ENCODE assay signal across 32 cellular contexts in genomic region chr6:71499667-71500066, GRCh38.
"Had no signal": no experiment of that assay in that cellular context is flagged by ENCODE, and none has a peak within 500 bp of the region (broad histone marks: within the 10 kb centered on the region; RNA-seq: fewer than 3 reads in every experiment).

No MANE protein-coding gene starts in this region.

- H3K27me3 ChIP-seq: adrenal gland, esophagus muscularis mucosa, gastrocnemius medialis, transverse colon, uterus had no signal

- H3K9me3 ChIP-seq: adrenal gland, esophagus muscularis mucosa, gastrocnemius medialis, left ventricle myocardium inferior, transverse colon, uterus had no signal

- H3K36me3 Mint-ChIP-seq: activated naive CD8-positive, alpha-beta T cell; natural killer cell treated with Interleukin-12 subunit alpha and Interleukin-12 subunit beta and Interleukin-15 and Interleukin-18, amount 100 ng/mL, for 72 hours; stimulated activated naive B cell treated with anti-CD40 and anti-IgM and Interleukin-4, amounts not matched to agents 10 μg/mL and 1 μg/mL and 100 μg/mL, for 72 hours; WTC11 had no signal

- H3K4me1 Mint-ChIP-seq: activated T-helper 17 cell treated with anti-CD3 and anti-CD28 coated beads, Interleukin-2, amount 50 U/mL, for 72 hours had no signal

- DNase-seq: activated CD4-positive, alpha-beta T cell treated with anti-CD3 and anti-CD28 coated beads for 36 hours; activated CD4-positive, alpha-beta T cell treated with anti-CD3 and anti-CD28 coated beads, Interleukin-2, amount 50 U/mL, for 4 hours; activated CD8-positive, alpha-beta memory T cell treated with anti-CD3 and anti-CD28 coated beads for 24 hours; activated CD8-positive, alpha-beta memory T cell treated with anti-CD3 and anti-CD28 coated beads, Interleukin-2, amount 50 U/mL, for 4 hours; activated naive CD4-positive, alpha-beta T cell; activated T-cell treated with anti-CD3 and anti-CD28 coated beads, Interleukin-2, amount 50 U/mL, for 24 hours; adrenal gland; central memory CD4-positive, alpha-beta T cell; dermis blood vessel endothelial cell; effector CD8-positive, alpha-beta T cell; gastrocnemius medialis; hippocampal formation; kidney glomerular epithelial cell; left ventricle myocardium inferior; mammary epithelial cell; midbrain; nucleus accumbens; posterior cingulate gyrus; stimulated activated CD4-positive, alpha-beta T cell treated with anti-CD3 and anti-CD28 coated beads, Interleukin-15, amount 100 ng/mL, for 24 hours; stimulated activated CD8-positive, alpha-beta memory T cell treated with anti-CD3 and anti-CD28 coated beads, Interleukin-4, amount 100 ng/mL, for 48 hours; stimulated activated naive B cell treated with anti-CD40 and anti-IgM and Interleukin-4, amounts not matched to agents 10 μg/mL and 1 μg/mL and 100 μg/mL, for 72 hours; T-helper 9 cell; transverse colon; uterus had no signal

- ATAC-seq: activated CD4-positive, alpha-beta T cell treated with anti-CD3 and anti-CD28 coated beads for 36 hours; activated T-helper 17 cell treated with anti-CD3 and anti-CD28 coated beads, Interleukin-2, amount 50 U/mL, for 72 hours; gastrocnemius medialis; natural killer cell treated with Interleukin-12 subunit alpha and Interleukin-12 subunit beta and Interleukin-15 and Interleukin-18, amount 100 ng/mL, for 72 hours; sciatic nerve; stimulated activated naive B cell treated with anti-CD40 and anti-IgM and Interleukin-4, amounts not matched to agents 10 μg/mL and 1 μg/mL and 100 μg/mL, for 72 hours; WTC11 had no signal

- H3K27ac Mint-ChIP-seq: activated CD4-positive, alpha-beta T cell treated with anti-CD3 and anti-CD28 coated beads for 36 hours; activated naive CD8-positive, alpha-beta T cell; activated T-cell treated with anti-CD3 and anti-CD28 coated beads, Interleukin-2, amount 50 U/mL, for 24 hours; activated T-helper 17 cell treated with anti-CD3 and anti-CD28 coated beads, Interleukin-2, amount 50 U/mL, for 72 hours; natural killer cell treated with Interleukin-12 subunit alpha and Interleukin-12 subunit beta and Interleukin-15 and Interleukin-18, amount 100 ng/mL, for 72 hours; stimulated activated naive B cell treated with anti-CD40 and anti-IgM and Interleukin-4, amounts not matched to agents 10 μg/mL and 1 μg/mL and 100 μg/mL, for 72 hours; WTC11 had no signal

- H3K4me3 Mint-ChIP-seq: activated CD4-positive, alpha-beta T cell treated with anti-CD3 and anti-CD28 coated beads for 36 hours; activated naive CD8-positive, alpha-beta T cell; activated T-cell treated with anti-CD3 and anti-CD28 coated beads, Interleukin-2, amount 50 U/mL, for 24 hours; activated T-helper 17 cell treated with anti-CD3 and anti-CD28 coated beads, Interleukin-2, amount 50 U/mL, for 72 hours; natural killer cell treated with Interleukin-12 subunit alpha and Interleukin-12 subunit beta and Interleukin-15 and Interleukin-18, amount 100 ng/mL, for 72 hours; stimulated activated naive B cell treated with anti-CD40 and anti-IgM and Interleukin-4, amounts not matched to agents 10 μg/mL and 1 μg/mL and 100 μg/mL, for 72 hours; WTC11 had no signal

- FAIRE-seq: astrocyte had no signal

- H3K27me3 Mint-ChIP-seq: activated CD4-positive, alpha-beta T cell treated with anti-CD3 and anti-CD28 coated beads for 36 hours; activated naive CD8-positive, alpha-beta T cell; activated T-cell treated with anti-CD3 and anti-CD28 coated beads, Interleukin-2, amount 50 U/mL, for 24 hours; activated T-helper 17 cell treated with anti-CD3 and anti-CD28 coated beads, Interleukin-2, amount 50 U/mL, for 72 hours; natural killer cell treated with Interleukin-12 subunit alpha and Interleukin-12 subunit beta and Interleukin-15 and Interleukin-18, amount 100 ng/mL, for 72 hours; stimulated activated naive B cell treated with anti-CD40 and anti-IgM and Interleukin-4, amounts not matched to agents 10 μg/mL and 1 μg/mL and 100 μg/mL, for 72 hours had no signal

- H3K4me1 ChIP-seq: uterus had no signal

- H3K9me3 Mint-ChIP-seq: activated T-cell treated with anti-CD3 and anti-CD28 coated beads, Interleukin-2, amount 50 U/mL, for 24 hours; activated T-helper 17 cell treated with anti-CD3 and anti-CD28 coated beads, Interleukin-2, amount 50 U/mL, for 72 hours; stimulated activated naive B cell treated with anti-CD40 and anti-IgM and Interleukin-4, amounts not matched to agents 10 μg/mL and 1 μg/mL and 100 μg/mL, for 72 hours; WTC11 had no signal

- H3K27ac ChIP-seq: adrenal gland, esophagus muscularis mucosa, gastrocnemius medialis, left ventricle myocardium inferior, transverse colon, uterus had no signal

- H3K36me3 ChIP-seq: adrenal gland, esophagus muscularis mucosa, gastrocnemius medialis, left ventricle myocardium inferior, transverse colon, uterus had no signal

- H3K4me2 ChIP-seq: smooth muscle cell had no signal

- H3K4me3 ChIP-seq: adrenal gland, esophagus muscularis mucosa, gastrocnemius medialis, left ventricle myocardium inferior, smooth muscle cell, transverse colon, uterus had no signal
